In the genomic region with DNA sequence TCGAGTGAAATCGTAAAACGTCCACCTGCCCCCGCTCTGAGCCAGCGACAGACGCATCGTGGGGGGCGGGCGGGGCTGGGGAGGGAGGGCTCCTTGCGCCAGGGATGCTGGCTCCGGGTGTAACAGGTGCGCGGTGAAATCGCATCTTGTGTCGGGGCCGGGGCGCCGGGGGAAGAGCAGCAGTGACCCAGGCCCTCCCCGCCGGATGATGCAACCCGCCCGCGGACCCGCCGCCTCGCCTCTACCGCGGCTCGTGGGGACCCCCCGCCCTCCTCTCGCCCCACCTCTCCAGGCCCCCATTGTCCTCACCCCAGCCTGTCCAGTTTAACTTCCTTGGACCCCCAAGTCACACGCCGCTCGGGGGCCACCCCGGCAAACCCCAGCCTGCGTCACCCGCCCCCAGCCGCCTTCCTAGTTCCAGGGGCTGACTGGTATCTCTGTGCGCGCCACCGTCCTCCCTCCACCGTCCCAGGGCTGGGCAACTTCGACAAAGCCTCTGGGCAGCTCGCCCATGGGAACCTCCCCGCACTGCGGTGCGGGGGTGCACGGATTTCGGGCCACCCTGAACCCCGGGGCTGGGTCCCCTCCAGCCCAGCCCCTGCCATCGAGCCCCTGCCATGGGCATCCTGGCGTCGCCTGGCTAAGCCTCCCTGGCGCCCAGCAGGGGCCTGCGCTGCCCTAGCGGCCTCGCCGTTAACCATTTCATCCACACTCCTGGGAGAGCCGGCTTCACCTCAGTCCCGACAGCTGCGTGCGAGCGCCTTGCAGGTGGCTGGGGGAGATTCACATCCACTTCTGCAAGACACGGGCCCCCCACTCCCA, we compare ENCODE assay signal across 9 cellular contexts. TPM values are rescaled to one million over a fixed set of nuclear protein-coding genes. Genes with fewer than 3 reads are reported as not detected.
DNase-seq lines count a peak whose midpoint lies in the region; ATAC-seq, FAIRE-seq and TF ChIP-seq lines count a peak whose summit lies in the region.
"Had no signal": no experiment of that assay in that cellular context is flagged by ENCODE, and none has a peak within 500 bp of the region (broad histone marks: within the 10 kb centered on the region; RNA-seq: fewer than 3 reads in every experiment).

No MANE protein-coding gene starts in this region.

- no peak for FAIRE-seq in pancreas (lab: Jason Lieb, UNC)
- FAIRE-seq: colon had no signal

- H3K4me1 ChIP-seq in pancreas: peaks cover 0 to 4% (median 0%) of the 10 kb centered on the region in 3 donors

- peaks cover 46% of the 10 kb centered on the region for H3K27me3 ChIP-seq in H7 (ENCODE audit: control insufficient read depth, insufficient read depth, low read length)
- H3K27me3 ChIP-seq in pancreas: peaks cover 0 to 2% (median 0%) of the 10 kb centered on the region in 4 donors

- intact Hi-C loops in pancreas (cut with DNase I): no loop called here

- DNase-seq in H7 (peak; percentile 92), NCI-H748 (lab: John Stamatoyannopoulos, UW; ENCODE audit: unreplicated experiment) (peak; percentile 96), dermis blood vessel endothelial cell (peak; percentile 11), pancreas (peak in 4 of 6 donors; percentile 41 to 81 (median 64)), OCI-M2 (lab: John Stamatoyannopoulos, UW; ENCODE audit: unreplicated experiment) (no peak)

- H3K4me3 ChIP-seq in H7 (ENCODE audit: insufficient read depth, low read depth, low read length): peak overlapping the region; percentile 56
- peak overlapping the region in 3 of 4 donors; percentile 45 to 72 (median 67) for H3K4me3 ChIP-seq in pancreas

- H3K9me3 ChIP-seq in pancreas: no peaks in the 10 kb centered on the region

- H3K27ac ChIP-seq in pancreas: peak overlapping the region in 1 of 4 donors; percentile 22

- peaks cover 2% of the 10 kb centered on the region; the same call in 1 of the 2 replicates for H3K36me3 ChIP-seq in H7 (replicated peaks; ENCODE audit: control insufficient read depth, insufficient read depth, low read length)
- no peaks in the 10 kb centered on the region for H3K36me3 ChIP-seq in pancreas

- no peak for TF ChIP-seq CTCF in pancreas (IDR thresholded peaks at IDR 0.05)

- ATAC-seq in pancreas (peak; percentile 19 to 45 (median 26)), GM18909 (IDR thresholded peaks at IDR 0.05; ENCODE audit: poor library complexity, unreplicated experiment) (no peak), GM19397 (IDR thresholded peaks at IDR 0.05; ENCODE audit: unreplicated experiment) (no peak), HG03095 (IDR thresholded peaks at IDR 0.05; ENCODE audit: unreplicated experiment) (no peak)

- WGBS in pancreas, 2 donors: 3% methylated on average over 33 to 64 of the region's 64 CpGs

RNA-seq across cellular contexts. Expression of a gene that starts 0.8 kb away (rescaled TPM):
- total RNA-seq in H7 (2014; rRNA removed; shearing (Covaris generic)): 46.8 and 51.6 TPM in 2 replicates
- total RNA-seq in dermis blood vessel endothelial cell: 0.05 TPM in 1 of 2 replicates, not detected in the other
- total RNA-seq in pancreas: 10 to 100 TPM; 46.4 to 76.0 (median 64.6) TPM
- 10 to 100 TPM; 32.4 to 62.9 TPM for polyA plus RNA-seq in pancreas

RNA-seq across cellular contexts. Expression of a gene that starts 47.8 kb away (rescaled TPM):
- total RNA-seq in H7 (2014; rRNA removed; shearing (Covaris generic)): not detected in 2 replicates
- not detected in 2 replicates for total RNA-seq in dermis blood vessel endothelial cell
- total RNA-seq in pancreas: under 1 TPM in 1 of 6 donors, not detected in 5; 0.76 TPM
- polyA plus RNA-seq in pancreas: under 1 TPM; 0.07 to 0.08 TPM

Comparison
In these comparisons a context has a peak if more than half of its experiments do, and no peak if none do; other contexts are left out.
1. ATAC-seq: peak in pancreas (4 of 4); none in GM18909 (single experiment), GM19397 (single experiment) and HG03095 (single experiment).
2. RNA of a gene that starts 0.8 kb away (total RNA-seq): 46.4 to 76.0 TPM in pancreas and 46.8 to 51.6 TPM in H7; 0.05 TPM in dermis blood vessel endothelial cell; every median in the first group is over 10 times any median in the second.